ENCODE assay signal across 8 cellular contexts in genomic region chr11:67615455-67616430, GRCh38. TPM values are rescaled to one million over a fixed set of nuclear protein-coding genes. Genes with fewer than 3 reads are reported as not detected.
A peak's percentile ranks its signal among the peaks of the same experiment; 100 is the strongest.
DNase-seq lines count a peak whose midpoint lies in the region; ATAC-seq and TF ChIP-seq lines count a peak whose summit lies in the region.

No MANE protein-coding gene starts in this region.

- in situ Hi-C loops in GM13976 (cut with MboI; ENCODE audit: low sequenced_read_pairs, unreplicated experiment): no loop called here

- H3K27me3 ChIP-seq in PC-9 (ENCODE audit: insufficient read depth, low read depth): no peaks in the 10 kb centered on the region

- no peaks in the 10 kb centered on the region for H3K4me1 ChIP-seq in PC-9 (replicated peaks; ENCODE audit: insufficient read depth)

- H4K20me1 ChIP-seq in PC-9 (ENCODE audit: insufficient read depth): no peaks in the 10 kb centered on the region

- H3K9me2 ChIP-seq in PC-9 (ENCODE audit: insufficient read depth): no peaks in the 10 kb centered on the region

- no peaks in the 10 kb centered on the region for H3K9me3 ChIP-seq in PC-9 (ENCODE audit: insufficient read depth, low read depth)

- no peak overlapping the region for H2AFZ ChIP-seq in PC-9

- CTCF ChIA-PET in AG04449 (lab: Yijun Ruan, JAX) (interaction anchor here (1.1 to 7.7 kb wide), 5 partner anchors 7 to 40 kb away, joined by 3 to 104 read pairs (median 12); partner anchors contain the start of genes GSTP1 and NUDT8), PC-9 (lab: Charles Lee) (interaction anchor here (1.0 kb wide), 1 partner anchor 43 kb away, joined by 5 read pairs; no protein-coding TSS in a partner anchor)
- CTCF ChIA-PET in activated naive CD4-positive, alpha-beta T cell treated with anti-CD3 and anti-CD28 coated beads, Interleukin-2, amount 10 ng/mL, durations not matched to agents 7 days and 5 days (lab: Charles Lee): interaction anchor here (0.9 to 2.7 kb wide), 6 partner anchors 14 to 76 kb away, joined by 5 to 36 read pairs (median 8); partner anchors contain the start of genes GSTP1 and NUDT8

- no peaks in the 10 kb centered on the region for H3K79me2 ChIP-seq in PC-9 (ENCODE audit: low read depth)

- intact Hi-C loops in PC-9 (cut with micrococcal nuclease; ENCODE audit: unreplicated experiment): no loop called here

- BruUV-seq in PC-9 (replicated peaks; lab: Mats Ljungman, UMichigan): no TSS peak

- no peak for ATAC-seq in GM18909 (IDR thresholded peaks at IDR 0.05; ENCODE audit: poor library complexity, unreplicated experiment)

- peak; percentile 52 for TF ChIP-seq CTCF in AG04449 (IDR thresholded peaks at IDR 0.05; ENCODE audit: insufficient read depth, low read length, missing control alignments)
- TF ChIP-seq CTCF in GM13976 (IDR thresholded peaks at IDR 0.05; ENCODE audit: borderline replicate concordance, control extremely low read depth, extremely low read depth, insufficient read depth, missing control alignments): peak; percentile 52
- peak; percentile 72 for TF ChIP-seq CTCF in PC-9 (conservative IDR thresholded peaks at IDR 0.05)

- no peaks in the 10 kb centered on the region for H3K9me3 Mint-ChIP-seq in activated naive CD4-positive, alpha-beta T cell treated with anti-CD3 and anti-CD28 coated beads, Interleukin-2, amount 10 ng/mL, durations not matched to agents 7 days and 5 days

- POLR2A ChIA-PET in AG04449 (lab: Yijun Ruan, JAX) (no interaction called here), PC-9 (lab: Charles Lee; ENCODE audit: unreplicated experiment) (no interaction called here)

- peaks cover 37% of the 10 kb centered on the region for H3K4me1 Mint-ChIP-seq in activated naive CD4-positive, alpha-beta T cell treated with anti-CD3 and anti-CD28 coated beads, Interleukin-2, amount 10 ng/mL, durations not matched to agents 7 days and 5 days

- H3K4me3 ChIP-seq in AG04449 (ENCODE audit: low read depth, low read length): no peak overlapping the region
- no peak overlapping the region for H3K4me3 ChIP-seq in PC-9

- H3K27me3 Mint-ChIP-seq in activated naive CD4-positive, alpha-beta T cell treated with anti-CD3 and anti-CD28 coated beads, Interleukin-2, amount 10 ng/mL, durations not matched to agents 7 days and 5 days: peaks cover 14% of the 10 kb centered on the region

- H3K27ac ChIP-seq in PC-9: no peak overlapping the region

- H3F3A ChIP-seq in PC-9 (ENCODE audit: insufficient read depth, low read depth): peaks cover 4% of the 10 kb centered on the region; the same call in 1 of the 2 replicates

- H3K36me3 ChIP-seq in PC-9 (ENCODE audit: low read depth): no peaks in the 10 kb centered on the region

- no peak overlapping the region for H3K4me3 Mint-ChIP-seq in activated naive CD4-positive, alpha-beta T cell treated with anti-CD3 and anti-CD28 coated beads, Interleukin-2, amount 10 ng/mL, durations not matched to agents 7 days and 5 days

- H3K4me2 ChIP-seq in PC-9: no peak overlapping the region

- DNase-seq in AG04449 (ENCODE audit: low read depth, low spot score) (no peak), GM13976 (ENCODE audit: low spot score) (peak; percentile 72), PC-9 (peak; percentile 46 to 62), iPS-NIHi7 (ENCODE audit: extremely low spot score) (peak; percentile 64), NCI-H446 (lab: John Stamatoyannopoulos, UW) (no peak)
- peak; percentile 76 for DNase-seq in activated naive CD4-positive, alpha-beta T cell treated with anti-CD3 and anti-CD28 coated beads, Interleukin-2, amount 10 ng/mL, durations not matched to agents 7 days and 5 days
- DNase-seq in stimulated activated naive CD4-positive, alpha-beta T cell (lab: John Stamatoyannopoulos, UW): peak in 4 of 6 experiments; percentile 12 to 45 (median 24)

- H3K27ac Mint-ChIP-seq in activated naive CD4-positive, alpha-beta T cell treated with anti-CD3 and anti-CD28 coated beads, Interleukin-2, amount 10 ng/mL, durations not matched to agents 7 days and 5 days: peak overlapping the region; percentile 98

- H3K36me3 Mint-ChIP-seq in activated naive CD4-positive, alpha-beta T cell treated with anti-CD3 and anti-CD28 coated beads, Interleukin-2, amount 10 ng/mL, durations not matched to agents 7 days and 5 days: peaks cover 16% of the 10 kb centered on the region

RNA-seq across cellular contexts. Expression of gene NDUFV1, which starts 9.0 kb away (rescaled TPM):
- 321 and 463 TPM in 2 replicates for total RNA-seq in PC-9 (2021)

RNA-seq across cellular contexts. Expression of gene NUDT8, which starts 14.0 kb away (rescaled TPM):
- total RNA-seq in PC-9 (2021): 25.5 and 33.3 TPM in 2 replicates

RNA-seq across cellular contexts. Expression of gene TBX10, which starts 23.8 kb away (rescaled TPM):
- total RNA-seq in PC-9 (2021): not detected in 2 replicates

RNA-seq across cellular contexts. Expression of gene GSTP1, which starts 32.1 kb away (rescaled TPM):
- total RNA-seq in PC-9 (2021): 2,063 and 2,645 TPM in 2 replicates

RNA-seq across cellular contexts. Expression of gene ACY3, which starts 34.8 kb away (rescaled TPM):
- 0.81 TPM in 1 of 2 replicates, not detected in the other for total RNA-seq in PC-9 (2021)

Comparison
In these comparisons a context has a peak if more than half of its experiments do, and no peak if none do; other contexts are left out.
1. DNase-seq: peak in GM13976 (single experiment), PC-9 (2 of 2), activated naive CD4-positive, alpha-beta T cell treated with anti-CD3 and anti-CD28 coated beads, Interleukin-2, amount 10 ng/mL, durations not matched to agents 7 days and 5 days (single experiment), iPS-NIHi7 (single experiment) and stimulated activated naive CD4-positive, alpha-beta T cell (4 of 6); none in AG04449 (single experiment) and NCI-H446 (0 of 2).
2. Peak in every context shown above with its lines, with median percentiles within 50 percentile points of each other: CTCF ChIP-seq.